8 cellular contexts compared by ENCODE assay signal in genomic region chr5:131382407-131383395, GRCh38.
A peak's percentile ranks its signal among the peaks of the same experiment; 100 is the strongest.
DNase-seq lines count a peak whose midpoint lies in the region; ATAC-seq and TF ChIP-seq lines count a peak whose summit lies in the region.

No MANE protein-coding gene starts in this region.

- DNase-seq in BE2C (peak; percentile 69), GM13977 (ENCODE audit: low spot score) (peak; percentile 36), MV-4-11 (lab: John Stamatoyannopoulos, UW) (peak; percentile 80), SW480 (ENCODE audit: low spot score) (peak; percentile 75), hippocampal formation (lab: John Stamatoyannopoulos, UW) (no peak)

- no peaks in the 10 kb centered on the region for H3K9me3 Mint-ChIP-seq in dendritic cell treated with granulocyte-macrophage colony-stimulating factor and Interleukin-4, amounts not matched to agents 40 ng/mL and 50 ng/mL, for 4 days

- no peak overlapping the region for H3K4me3 Mint-ChIP-seq in dendritic cell treated with granulocyte-macrophage colony-stimulating factor and Interleukin-4, amounts not matched to agents 40 ng/mL and 50 ng/mL, for 4 days

- H3K36me3 ChIP-seq in BE2C (no peaks in the 10 kb centered on the region), mucosa of rectum (ENCODE audit: control insufficient read depth in 2 of 2, insufficient read depth in 2 of 2, low read length in 2 of 2) (peaks cover 8 to 13% of the 10 kb centered on the region in 2 donors)

- TF ChIP-seq CTCF in BE2C (IDR thresholded peaks at IDR 0.05; ENCODE audit: low read depth, low read length) = peak; percentile 90
- TF ChIP-seq CTCF in GM13977 (IDR thresholded peaks at IDR 0.05; ENCODE audit: extremely low read depth, insufficient read depth, missing control alignments) = peak; percentile 63

- ATAC-seq in HG02678 (IDR thresholded peaks at IDR 0.05; ENCODE audit: unreplicated experiment) = peak; percentile 64

- no peak overlapping the region for H3K9ac ChIP-seq in mucosa of rectum (ENCODE audit: low read depth in 1 of 2, low read length in 2 of 2)

- H3K9me3 ChIP-seq in BE2C (no peaks in the 10 kb centered on the region), mucosa of rectum (ENCODE audit: control insufficient read depth in 2 of 2, low read length in 2 of 2) (no peaks in the 10 kb centered on the region)

- H3K4me1 ChIP-seq in BE2C = peaks cover 12% of the 10 kb centered on the region
- H3K4me1 ChIP-seq in mucosa of rectum (ENCODE audit: control insufficient read depth in 2 of 2, insufficient read depth in 2 of 2, low read length in 2 of 2) = peaks cover 14 to 19% of the 10 kb centered on the region in 2 donors

- H3K4me3 ChIP-seq in BE2C (ENCODE audit: low read depth, low read length) (no peak overlapping the region), mucosa of rectum (ENCODE audit: low read length in 2 of 2) (no peak overlapping the region)

- in situ Hi-C loops in GM13977 (cut with MboI; ENCODE audit: low pct_unique_long_range_greater_than_20kb, low sequenced_read_pairs, unreplicated experiment) = loop anchor here (10.0 kb wide), 2 partner anchors 98 to 218 kb away; partner anchors contain the start of gene HINT1

- H3K4me1 Mint-ChIP-seq in dendritic cell treated with granulocyte-macrophage colony-stimulating factor and Interleukin-4, amounts not matched to agents 40 ng/mL and 50 ng/mL, for 4 days (ENCODE audit: low read depth) = peaks cover 34% of the 10 kb centered on the region

- peaks cover 59% of the 10 kb centered on the region for H3K36me3 Mint-ChIP-seq in dendritic cell treated with granulocyte-macrophage colony-stimulating factor and Interleukin-4, amounts not matched to agents 40 ng/mL and 50 ng/mL, for 4 days (ENCODE audit: low read depth)

- H3K27ac ChIP-seq in mucosa of rectum (ENCODE audit: low read depth in 2 of 2, low read length in 2 of 2) = peak overlapping the region; percentile 37 to 69

- no peaks in the 10 kb centered on the region for H3K27me3 ChIP-seq in BE2C
- no peaks in the 10 kb centered on the region for H3K27me3 ChIP-seq in mucosa of rectum (ENCODE audit: control insufficient read depth in 2 of 2, insufficient read depth in 2 of 2, low read length in 2 of 2)

- intact Hi-C loops in dendritic cell treated with granulocyte-macrophage colony-stimulating factor and Interleukin-4, amounts not matched to agents 40 ng/mL and 50 ng/mL, for 4 days (cut with micrococcal nuclease) = loop anchor here (5.0 kb wide), 1 partner anchor 220 kb away; no protein-coding TSS in a partner anchor

- no peaks in the 10 kb centered on the region for H3K27me3 Mint-ChIP-seq in dendritic cell treated with granulocyte-macrophage colony-stimulating factor and Interleukin-4, amounts not matched to agents 40 ng/mL and 50 ng/mL, for 4 days

- H3K27ac Mint-ChIP-seq in dendritic cell treated with granulocyte-macrophage colony-stimulating factor and Interleukin-4, amounts not matched to agents 40 ng/mL and 50 ng/mL, for 4 days = peak overlapping the region; percentile 86

Comparison
In these comparisons a context has a peak if more than half of its experiments do, and no peak if none do; other contexts are left out.
1. DNase-seq: peak in BE2C (single experiment), GM13977 (single experiment), MV-4-11 (single experiment) and SW480 (single experiment); none in hippocampal formation (0 of 2).